In genomic region chr4:67380154-67380553, GRCh38 we compare ENCODE assay signal across 22 cellular contexts.
"Had no signal": no experiment of that assay in that cellular context is flagged by ENCODE, and none has a peak within 500 bp of the region (broad histone marks: within the 10 kb centered on the region; RNA-seq: fewer than 3 reads in every experiment).

No MANE protein-coding gene starts in this region.

- H3K4me3 ChIP-seq: colonic mucosa, coronary artery, dorsolateral prefrontal cortex, esophagus muscularis mucosa, esophagus squamous epithelium, gastrocnemius medialis, gastroesophageal sphincter, heart left ventricle, heart right ventricle had no signal

- H3K36me3 ChIP-seq: colonic mucosa, esophagus muscularis mucosa, esophagus squamous epithelium, gastrocnemius medialis, gastroesophageal sphincter, heart left ventricle, heart right ventricle had no signal

- DNase-seq: colonic mucosa; cortex of kidney; dermis blood vessel endothelial cell; effector CD4-positive, alpha-beta T cell; effector CD8-positive, alpha-beta T cell; effector memory CD4-positive, alpha-beta T cell; effector memory CD8-positive, alpha-beta T cell; endodermal cell; erythroblast; esophagus squamous epithelium; foreskin fibroblast; foreskin keratinocyte; foreskin melanocyte; gastrocnemius medialis; glutamatergic neuron; heart left ventricle; heart right ventricle had no signal

- H3K27me3 ChIP-seq: colonic mucosa, dorsolateral prefrontal cortex, esophagus muscularis mucosa, esophagus squamous epithelium, foreskin keratinocyte, gastrocnemius medialis, gastroesophageal sphincter, heart left ventricle, heart right ventricle had no signal

- H3K9me3 ChIP-seq: colonic mucosa, esophagus muscularis mucosa, esophagus squamous epithelium, gastrocnemius medialis had no signal

- H3K4me1 ChIP-seq: colonic mucosa, esophagus muscularis mucosa, esophagus squamous epithelium, foreskin keratinocyte, gastrocnemius medialis, gastroesophageal sphincter, heart left ventricle, heart right ventricle had no signal

- H3K27ac ChIP-seq: colonic mucosa, coronary artery, dorsolateral prefrontal cortex, epithelial cell of prostate, esophagus muscularis mucosa, esophagus squamous epithelium, foreskin keratinocyte, gastrocnemius medialis, gastroesophageal sphincter, heart left ventricle, heart right ventricle had no signal
